Comparison of ENCODE assay signal across 1 cellular context in the genomic region with DNA sequence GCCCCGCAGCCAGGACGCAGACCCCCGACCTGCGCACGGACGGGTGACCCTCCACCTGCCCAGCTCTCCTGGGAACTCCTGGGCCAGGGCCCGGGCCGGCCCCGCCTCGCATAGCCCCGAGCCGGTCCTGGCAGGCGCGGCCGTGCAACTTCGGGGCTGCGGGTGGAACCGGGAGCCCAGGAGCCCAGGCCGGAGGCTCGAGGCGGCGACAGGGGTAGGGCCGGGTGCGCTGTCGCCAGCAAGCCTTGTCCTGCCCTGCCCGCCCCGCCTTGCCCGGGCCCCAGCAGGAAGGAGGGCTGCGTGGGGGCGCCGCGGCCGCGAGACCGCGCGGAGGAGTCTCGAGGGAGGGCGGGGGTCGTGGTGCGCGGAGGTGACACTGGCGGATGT.
TF ChIP-seq lines count a peak whose summit lies in the region.

No MANE protein-coding gene starts in this region.

TF ChIP-seq in H1, 55 proteins besides CTCF, POLR2A, EP300 and RAD21:
- TF ChIP-seq GABPA (IDR thresholded peaks at IDR 0.05; ENCODE audit: borderline replicate concordance, insufficient read depth, low read length) (no peak), RFX5 (IDR thresholded peaks at IDR 0.05; ENCODE audit: borderline replicate concordance, low read depth, low read length) (no peak), RXRA (IDR thresholded peaks at IDR 0.05; ENCODE audit: insufficient read depth, low read depth, low read length) (no peak), KDM4A (IDR thresholded peaks at IDR 0.05; ENCODE audit: low read depth, low read length, severe bottlenecking) (no peak), SP2 (IDR thresholded peaks at IDR 0.05; ENCODE audit: low read length) (no peak), CREB1 (IDR thresholded peaks at IDR 0.05) (no peak), SRF (IDR thresholded peaks at IDR 0.05; ENCODE audit: low read depth, low read length) (no peak), SUZ12 (IDR thresholded peaks at IDR 0.05; ENCODE audit: low read length) (no peak), KDM5A (IDR thresholded peaks at IDR 0.05; ENCODE audit: low read length) (no peak), RBBP5 (IDR thresholded peaks at IDR 0.05; ENCODE audit: borderline replicate concordance, low read depth, low read length) (no peak; the same call in 1 of the 2 replicates), CBX8 (IDR thresholded peaks at IDR 0.05; ENCODE audit: borderline replicate concordance, low read depth, low read length) (no peak), SIRT6 (IDR thresholded peaks at IDR 0.05; ENCODE audit: low read length) (no peak)
